ENCODE assay signal across 13 cellular contexts in genomic region chr4:172009461-172009860, GRCh38.
DNase-seq lines count a peak whose midpoint lies in the region; ATAC-seq lines count a peak whose summit lies in the region.
"Had no signal": no experiment of that assay in that cellular context is flagged by ENCODE, and none has a peak within 500 bp of the region (broad histone marks: within the 10 kb centered on the region; RNA-seq: fewer than 3 reads in every experiment).

No MANE protein-coding gene starts in this region.

- H3K4me1 Mint-ChIP-seq in natural killer cell treated with Interleukin-12 subunit alpha and Interleukin-12 subunit beta and Interleukin-15 and Interleukin-18, amount 100 ng/mL, for 72 hours (ENCODE audit: low read depth in 2 of 2) = no peaks in the 10 kb centered on the region
- H3K4me1 Mint-ChIP-seq: CD4-positive, CD25-positive, alpha-beta regulatory T cell had no signal

- no peak overlapping the region for H3K4me3 Mint-ChIP-seq in natural killer cell treated with Interleukin-12 subunit alpha and Interleukin-12 subunit beta and Interleukin-15 and Interleukin-18, amount 100 ng/mL, for 72 hours
- H3K4me3 Mint-ChIP-seq: CD4-positive, CD25-positive, alpha-beta regulatory T cell; GM23338; H9 had no signal

- DNase-seq in HS-27A (ENCODE audit: low read depth) (peak; percentile 5), amniotic epithelial cell (ENCODE audit: low read depth) (peak; percentile 44), fibroblast of peridontal ligament (ENCODE audit: extremely low read depth) (peak; percentile 53), germinal center (ENCODE audit: low spot score) (no peak)
- DNase-seq in NK-92 treated with Interleukin-12 subunit alpha and Interleukin-12 subunit beta, amount 100 ng/mL, for 24 hours (lab: John Stamatoyannopoulos, UW) = no peak
- DNase-seq in natural killer cell treated with Interleukin-12 subunit alpha and Interleukin-12 subunit beta and Interleukin-15 and Interleukin-18, amount 100 ng/mL, for 72 hours (ENCODE audit: low spot score) = no peak
- DNase-seq: CD4-positive, CD25-positive, alpha-beta regulatory T cell; DMS53; H9 had no signal

- no peaks in the 10 kb centered on the region for H3K27me3 Mint-ChIP-seq in natural killer cell treated with Interleukin-12 subunit alpha and Interleukin-12 subunit beta and Interleukin-15 and Interleukin-18, amount 100 ng/mL, for 72 hours
- H3K27me3 Mint-ChIP-seq: CD4-positive, CD25-positive, alpha-beta regulatory T cell had no signal

- no peak for ATAC-seq in HG02642 (IDR thresholded peaks at IDR 0.05; ENCODE audit: poor library complexity, unreplicated experiment)
- ATAC-seq in natural killer cell treated with Interleukin-12 subunit alpha and Interleukin-12 subunit beta and Interleukin-15 and Interleukin-18, amount 100 ng/mL, for 72 hours = no peak
- ATAC-seq: GM12878, GM23338, K562 had no signal

- H3K27ac Mint-ChIP-seq in natural killer cell treated with Interleukin-12 subunit alpha and Interleukin-12 subunit beta and Interleukin-15 and Interleukin-18, amount 100 ng/mL, for 72 hours = no peak overlapping the region
- H3K27ac Mint-ChIP-seq: GM23338, H9 had no signal

- no peaks in the 10 kb centered on the region for H3K36me3 Mint-ChIP-seq in natural killer cell treated with Interleukin-12 subunit alpha and Interleukin-12 subunit beta and Interleukin-15 and Interleukin-18, amount 100 ng/mL, for 72 hours
- H3K36me3 Mint-ChIP-seq: CD4-positive, CD25-positive, alpha-beta regulatory T cell had no signal

- H3K9me3 Mint-ChIP-seq in natural killer cell treated with Interleukin-12 subunit alpha and Interleukin-12 subunit beta and Interleukin-15 and Interleukin-18, amount 100 ng/mL, for 72 hours = peaks cover 12% of the 10 kb centered on the region
- H3K9me3 Mint-ChIP-seq: GM23338, H9 had no signal

Comparison
In these comparisons a context has a peak if more than half of its experiments do, and no peak if none do; other contexts are left out.
1. DNase-seq: peak in HS-27A (single experiment), amniotic epithelial cell (single experiment) and fibroblast of peridontal ligament (single experiment); none in NK-92 treated with Interleukin-12 subunit alpha and Interleukin-12 subunit beta, amount 100 ng/mL, for 24 hours (single experiment), germinal center (single experiment) and natural killer cell treated with Interleukin-12 subunit alpha and Interleukin-12 subunit beta and Interleukin-15 and Interleukin-18, amount 100 ng/mL, for 72 hours (single experiment).